ENCODE assay signal across 16 cellular contexts in the genomic region with DNA sequence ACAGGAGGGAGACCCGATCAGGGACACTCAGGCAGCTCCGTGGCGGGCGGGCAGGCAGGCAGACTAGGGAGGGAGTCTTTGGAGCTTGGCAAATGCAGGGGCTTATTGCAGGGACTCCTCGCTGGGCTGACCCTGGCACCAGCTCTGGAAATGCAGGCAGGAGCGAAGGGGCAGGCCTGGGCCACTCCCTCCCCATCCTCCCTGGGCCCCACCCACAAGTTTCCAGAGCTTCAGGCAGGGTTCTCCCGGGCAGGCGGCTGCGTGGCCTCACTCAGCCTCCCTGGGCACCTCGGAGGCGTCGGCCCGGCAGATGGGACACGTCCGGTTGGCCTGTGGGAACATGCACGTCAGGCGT. TPM values are rescaled to one million over a fixed set of nuclear protein-coding genes. Genes with fewer than 3 reads are reported as not detected.
DNase-seq lines count a peak whose midpoint lies in the region; ATAC-seq and TF ChIP-seq lines count a peak whose summit lies in the region.
"Had no signal": no experiment of that assay in that cellular context is flagged by ENCODE, and none has a peak within 500 bp of the region (broad histone marks: within the 10 kb centered on the region; RNA-seq: fewer than 3 reads in every experiment).

No MANE protein-coding gene starts in this region.

- H3K9me2 ChIP-seq in Loucy (replicated peaks; ENCODE audit: low read depth, low read length), result no peaks in the 10 kb centered on the region

- H3K4me2 ChIP-seq in Loucy (ENCODE audit: low read depth, low read length, poor library complexity, severe bottlenecking), result peak overlapping the region; percentile 67

- no peak overlapping the region for H3K4me3 Mint-ChIP-seq in activated naive CD8-positive, alpha-beta T cell
- H3K4me3 Mint-ChIP-seq in activated naive CD8-positive, alpha-beta T cell treated with anti-CD3 and anti-CD28 coated beads, Interleukin-2, amount 50 U/mL, for 24 hours, result no peak overlapping the region

- no peak for ATAC-seq in activated naive CD8-positive, alpha-beta T cell treated with anti-CD3 and anti-CD28 coated beads, Interleukin-2, amount 50 U/mL, for 24 hours
- ATAC-seq in GM18870 (IDR thresholded peaks at IDR 0.05; ENCODE audit: unreplicated experiment), result no peak

- TF ChIP-seq CTCF in Loucy (conservative IDR thresholded peaks at IDR 0.05; ENCODE audit: low read length) (no peak), epithelial cell of esophagus (IDR thresholded peaks at IDR 0.05; ENCODE audit: insufficient read depth, low read depth, low read length, missing control alignments) (no peak)

- intact Hi-C loops in posterior vena cava (cut with DNase I), result no loop called here

- H3F3A ChIP-seq in Loucy (ENCODE audit: low read depth), result no peaks in the 10 kb centered on the region; the same call in 1 of the 2 replicates

- H3K79me2 ChIP-seq in Loucy (ENCODE audit: insufficient read depth, low read length), result peaks cover 42% of the 10 kb centered on the region

- H3K27me3 ChIP-seq in Loucy (ENCODE audit: insufficient read depth, low read length, poor library complexity, severe bottlenecking), result no peaks in the 10 kb centered on the region

- H3K27me3 Mint-ChIP-seq in activated naive CD8-positive, alpha-beta T cell, result no peaks in the 10 kb centered on the region
- no peaks in the 10 kb centered on the region for H3K27me3 Mint-ChIP-seq in activated naive CD8-positive, alpha-beta T cell treated with anti-CD3 and anti-CD28 coated beads, Interleukin-2, amount 50 U/mL, for 24 hours

- no peaks in the 10 kb centered on the region for H3K9me3 ChIP-seq in Loucy (ENCODE audit: insufficient read depth, low read depth, low read length)

- peaks cover 2% of the 10 kb centered on the region for H3K36me3 Mint-ChIP-seq in activated naive CD8-positive, alpha-beta T cell
- peaks cover 11% of the 10 kb centered on the region for H3K36me3 Mint-ChIP-seq in activated naive CD8-positive, alpha-beta T cell treated with anti-CD3 and anti-CD28 coated beads, Interleukin-2, amount 50 U/mL, for 24 hours (ENCODE audit: low read depth)

- H3K4me3 ChIP-seq in Loucy (ENCODE audit: low read length, poor library complexity, severe bottlenecking), result no peak overlapping the region
- no peak overlapping the region for H3K4me3 ChIP-seq in epithelial cell of esophagus (ENCODE audit: low read length)

- no peak overlapping the region for H2AFZ ChIP-seq in Loucy (ENCODE audit: low read length)

- DNase-seq in activated naive CD8-positive, alpha-beta T cell treated with anti-CD3 and anti-CD28 coated beads, Interleukin-2, amount 50 U/mL, for 24 hours, result no peak
- peak; percentile 48 for DNase-seq in epithelial cell of esophagus (ENCODE audit: low read depth)
- peak; percentile 81 for DNase-seq in posterior vena cava (ENCODE audit: low spot score)
- no peak for DNase-seq in RKO (ENCODE audit: low spot score)
- DNase-seq in NCI-H446 (lab: John Stamatoyannopoulos, UW), result no peak
- DNase-seq: activated CD8-positive, alpha-beta memory T cell treated with anti-CD3 and anti-CD28 coated beads for 24 hours; Calu3; foreskin melanocyte; IMR-90; NCI-H2081 treated with DMSO at 0.1 percent for 48 hours; NCI-H526; stimulated activated CD4-positive, alpha-beta T cell treated with anti-CD3 and anti-CD28 coated beads, Interleukin-4, amount 100 ng/mL, for 1 hour had no signal

- peaks cover 52% of the 10 kb centered on the region for H3K4me1 Mint-ChIP-seq in activated naive CD8-positive, alpha-beta T cell (ENCODE audit: low read depth)
- peaks cover 45% of the 10 kb centered on the region for H3K4me1 Mint-ChIP-seq in activated naive CD8-positive, alpha-beta T cell treated with anti-CD3 and anti-CD28 coated beads, Interleukin-2, amount 50 U/mL, for 24 hours

- peaks cover 41% of the 10 kb centered on the region for H4K20me1 ChIP-seq in Loucy (ENCODE audit: insufficient read depth, low read length, poor library complexity, severe bottlenecking)

- H3K4me1 ChIP-seq in Loucy (ENCODE audit: insufficient read depth, low read length, poor library complexity, severe bottlenecking), result peaks cover 27% of the 10 kb centered on the region

- no peaks in the 10 kb centered on the region for H3K9me3 Mint-ChIP-seq in activated naive CD8-positive, alpha-beta T cell (ENCODE audit: low read depth)
- no peaks in the 10 kb centered on the region for H3K9me3 Mint-ChIP-seq in activated naive CD8-positive, alpha-beta T cell treated with anti-CD3 and anti-CD28 coated beads, Interleukin-2, amount 50 U/mL, for 24 hours

- no peak overlapping the region for H3K9ac ChIP-seq in Loucy (ENCODE audit: low read depth, low read length, poor library complexity, severe bottlenecking)

- peaks cover 28% of the 10 kb centered on the region; the same call in 1 of the 2 replicates for H3K36me3 ChIP-seq in Loucy (ENCODE audit: insufficient read depth, low read length)

- H3K27ac Mint-ChIP-seq in activated naive CD8-positive, alpha-beta T cell, result peak overlapping the region; percentile 82
- no peak overlapping the region for H3K27ac Mint-ChIP-seq in activated naive CD8-positive, alpha-beta T cell treated with anti-CD3 and anti-CD28 coated beads, Interleukin-2, amount 50 U/mL, for 24 hours

RNA-seq across cellular contexts. Expression of a gene that starts 8.5 kb away (rescaled TPM):
- 10 to 100 TPM; 16.2 to 16.6 TPM for total RNA-seq in posterior vena cava

RNA-seq across cellular contexts. Expression of a gene that starts 20.4 kb away (rescaled TPM):
- total RNA-seq in posterior vena cava, result under 1 TPM in 1 of 2 donors, not detected in 1; 0.14 TPM
- total RNA-seq: IMR-90, skeletal muscle tissue had no signal

Comparison
In these comparisons a context has a peak if more than half of its experiments do, and no peak if none do; other contexts are left out.
1. DNase-seq: peak in epithelial cell of esophagus (single experiment) and posterior vena cava (single experiment); none in activated naive CD8-positive, alpha-beta T cell treated with anti-CD3 and anti-CD28 coated beads, Interleukin-2, amount 50 U/mL, for 24 hours (single experiment), RKO (single experiment) and NCI-H446 (0 of 2).